26 cellular contexts compared by ENCODE assay signal in the genomic region with DNA sequence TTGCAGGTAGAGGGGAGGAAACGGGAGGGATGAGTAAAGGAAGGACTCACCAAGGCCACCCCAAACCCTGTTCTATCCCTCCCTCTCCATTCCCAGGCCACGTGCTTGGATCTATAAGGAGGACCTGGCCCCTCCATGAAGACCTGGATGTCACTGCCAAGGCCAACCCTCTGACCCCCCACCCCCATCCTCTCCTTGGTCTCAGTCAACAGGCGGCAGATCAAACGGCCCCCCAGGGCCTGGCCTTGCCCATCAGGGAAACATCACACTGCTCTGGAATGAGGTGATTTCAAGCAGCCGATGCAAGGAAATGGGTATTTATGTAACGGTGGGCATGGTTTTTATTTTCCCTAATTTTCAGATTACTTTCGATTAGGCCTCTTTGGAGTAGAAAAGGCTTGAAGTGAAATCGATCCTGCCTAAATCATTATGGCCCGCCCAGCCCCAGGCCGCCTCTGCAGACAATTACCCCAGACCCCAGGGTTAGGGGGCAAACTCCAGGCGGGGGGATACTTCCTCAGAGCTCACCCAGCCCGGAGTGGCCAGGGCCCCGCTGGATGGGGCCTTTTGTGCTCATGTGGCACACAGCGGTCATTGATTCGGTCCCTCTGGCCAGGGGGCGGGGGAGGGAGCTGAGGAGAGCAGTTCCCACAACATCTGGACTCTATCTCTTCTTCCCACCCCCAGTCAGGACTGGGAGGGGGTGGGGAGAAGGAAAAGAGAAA.
DNase-seq lines count a peak whose midpoint lies in the region; FAIRE-seq and TF ChIP-seq lines count a peak whose summit lies in the region.
"Had no signal": no experiment of that assay in that cellular context is flagged by ENCODE, and none has a peak within 500 bp of the region (broad histone marks: within the 10 kb centered on the region; RNA-seq: fewer than 3 reads in every experiment).

No MANE protein-coding gene starts in this region.

- H4K8ac ChIP-seq in H9 (replicated peaks; ENCODE audit: insufficient read length, low read depth, low read length): no peak overlapping the region

- DNase-seq in D341Med (ENCODE audit: low spot score): peak; percentile 9
- DNase-seq in H9: peak; percentile 15
- no peak for DNase-seq in neural crest cell (ENCODE audit: low read depth, low spot score)
- no peak for DNase-seq in stomach
- no peak for DNase-seq in RCC 7860 (ENCODE audit: low spot score)
- DNase-seq in cerebellar nuclear complex (lab: John Stamatoyannopoulos, UW): no peak
- DNase-seq in uterus: no peak
- DNase-seq: AML-193; CD4-positive, alpha-beta T cell; HFFc6; MM.1S; NCI-H2029; NCI-H446 treated with DMSO at 0.1 percent for 48 hours; NCI-H526; NCI-H82; NK-92 treated with Interleukin-12 subunit alpha and Interleukin-12 subunit beta, amount 100 ng/mL, for 24 hours; PC-3; Right ventricle myocardium superior had no signal

- H3K18ac ChIP-seq in H9 (ENCODE audit: insufficient read length, low read depth, low read length): no peak overlapping the region

- H2BK12ac ChIP-seq in H9 (ENCODE audit: insufficient read length, low read depth, low read length): no peak overlapping the region

- no peaks in the 10 kb centered on the region for H3K9me3 ChIP-seq in H9 (ENCODE audit: control insufficient read depth, low read depth, low read length)
- H3K9me3 ChIP-seq in stomach: peaks cover 0 to 28% (median 5%) of the 10 kb centered on the region in 4 donors
- peaks cover 0 to 4% of the 10 kb centered on the region in 2 donors for H3K9me3 ChIP-seq in uterus
- H3K9me3 ChIP-seq: A549, HAP-1, SJSA1 had no signal

- no CpG with 5 or more reads among the region's 16 CpGs for WGBS in H9 (ENCODE audit: extremely low coverage, insufficient read length, low lambda C conversion rate)
- 66 to 87% (median 82%) methylated on average over 14 to 16 of the region's 16 CpGs for WGBS in stomach, 5 donors

- no peak overlapping the region for H4K5ac ChIP-seq in H9 (ENCODE audit: insufficient read length, low read depth, low read length)

- H3K36me3 Mint-ChIP-seq in H9 (ENCODE audit: insufficient read depth in 1 of 3, low read depth in 3 of 3) (peaks cover 0 to 16% (median 7%) of the 10 kb centered on the region in 3 experiments; a peak in 5 of 7 replicates), neural crest cell (ENCODE audit: low read depth) (peaks cover under 1% of the 10 kb centered on the region)
- H3K36me3 Mint-ChIP-seq: IgD-negative memory B cell had no signal

- H3K79me1 ChIP-seq in H9 (ENCODE audit: insufficient read depth, low read depth, low read length, poor library complexity, severe bottlenecking): no peaks in the 10 kb centered on the region

- FAIRE-seq in RCC 7860 (lab: Jason Lieb, UNC): no peak
- FAIRE-seq: A549 had no signal

- H2BK20ac ChIP-seq in H9 (ENCODE audit: low read depth, low read length, poor library complexity, severe bottlenecking): no peak overlapping the region

- no peak for TF ChIP-seq CTCF in H9 (conservative IDR thresholded peaks at IDR 0.05)
- no peak for TF ChIP-seq CTCF in neural crest cell (conservative IDR thresholded peaks at IDR 0.05)
- TF ChIP-seq CTCF in stomach (IDR thresholded peaks at IDR 0.05): no peak
- no peak for TF ChIP-seq CTCF in uterus (IDR thresholded peaks at IDR 0.05)

- peaks cover 15 to 29% of the 10 kb centered on the region in 2 experiments for H3K9me3 Mint-ChIP-seq in H9
- H3K9me3 Mint-ChIP-seq in neural crest cell: no peaks in the 10 kb centered on the region

- no peak for TF ChIP-seq EP300 in stomach (IDR thresholded peaks at IDR 0.05)

- H3K4me3 ChIP-seq in stomach (no peak overlapping the region), uterus (no peak overlapping the region)
- H3K4me3 ChIP-seq: A549; BLaER1 treated with 17β-estradiol and CSF1 and Interleukin-3, amounts not matched to agents 10 nM and 100 nM; GM23338; HAP-1; SJSA1 had no signal

- H3K9ac ChIP-seq in H9 (ENCODE audit: extremely low read depth, insufficient read length, low read length): no peak overlapping the region
- H3K9ac ChIP-seq: BLaER1 treated with 17β-estradiol and CSF1 and Interleukin-3, amounts not matched to agents 10 nM and 100 nM; KMS-11 had no signal

- H2BK120ac ChIP-seq in H9 (ENCODE audit: low read depth, low read length, poor library complexity, severe bottlenecking): no peak overlapping the region

- intact Hi-C loops in stomach (cut with DNase I; ENCODE audit: low total_unique reads): no loop called here
- intact Hi-C loops in uterus (cut with DNase I; ENCODE audit: low total_unique reads): no loop called here

- H3K27me3 Mint-ChIP-seq in H9 (ENCODE audit: low read depth) (peaks cover 4% of the 10 kb centered on the region), neural crest cell (ENCODE audit: low read depth) (no peaks in the 10 kb centered on the region)
- H3K27me3 Mint-ChIP-seq: IgD-negative memory B cell had no signal

- no peak overlapping the region for H3K4me3 Mint-ChIP-seq in H9
- no peak overlapping the region for H3K4me3 Mint-ChIP-seq in neural crest cell
- H3K4me3 Mint-ChIP-seq: CD4-positive, alpha-beta T cell; GM23338; HFFc6 had no signal

- no peak overlapping the region for H3K4ac ChIP-seq in H9 (ENCODE audit: low read depth, low read length)

- no peaks in the 10 kb centered on the region for H3K4me1 Mint-ChIP-seq in H9
- H3K4me1 Mint-ChIP-seq in neural crest cell: no peaks in the 10 kb centered on the region
- H3K4me1 Mint-ChIP-seq: GM23338 had no signal

- H3K56ac ChIP-seq in H9 (ENCODE audit: insufficient read length, low read depth, low read length): no peak overlapping the region

- H2AFZ ChIP-seq in H9 (ENCODE audit: low read length): no peak overlapping the region
- H2AFZ ChIP-seq: GM23338 had no signal

- no peak overlapping the region for H3T11ph ChIP-seq in H9 (ENCODE audit: low read length)

- no peak overlapping the region for H2AK5ac ChIP-seq in H9 (ENCODE audit: insufficient read length, low read length)

- no peaks in the 10 kb centered on the region for H3K79me2 ChIP-seq in H9 (ENCODE audit: insufficient read depth, low read length)

- H3K27ac ChIP-seq in H9 (ENCODE audit: insufficient read length, low read depth, low read length) (no peak overlapping the region), stomach (peak overlapping the region in 3 of 5 donors; percentile 3 to 81 (median 33)), uterus (no peak overlapping the region)
- H3K27ac ChIP-seq: A549; BLaER1 treated with 17β-estradiol and CSF1 and Interleukin-3, amounts not matched to agents 10 nM and 100 nM; HL-60; KMS-11; SJSA1 had no signal

- H3K23me2 ChIP-seq in H9 (ENCODE audit: insufficient read length, low read depth, low read length, poor library complexity, severe bottlenecking): no peaks in the 10 kb centered on the region

- H2BK15ac ChIP-seq in H9 (ENCODE audit: low read depth, low read length): no peak overlapping the region

- H3K23ac ChIP-seq in H9 (ENCODE audit: insufficient read length, low read depth, low read length): no peak overlapping the region

- H4K91ac ChIP-seq in H9 (ENCODE audit: insufficient read length, low read depth, low read length): no peak overlapping the region

- no peak for TF ChIP-seq POLR2A in stomach (IDR thresholded peaks at IDR 0.05)
- TF ChIP-seq POLR2A in uterus (IDR thresholded peaks at IDR 0.05): no peak

- H3K4me2 ChIP-seq in H9 (ENCODE audit: insufficient read depth, insufficient read length, low read length): no peak overlapping the region
- H3K4me2 ChIP-seq: A549; BLaER1 treated with 17β-estradiol and CSF1 and Interleukin-3, amounts not matched to agents 10 nM and 100 nM; GM23338; KMS-11 had no signal

- H3K36me3 ChIP-seq in stomach: no peaks in the 10 kb centered on the region
- no peaks in the 10 kb centered on the region for H3K36me3 ChIP-seq in uterus
- H3K36me3 ChIP-seq: BLaER1 treated with 17β-estradiol and CSF1 and Interleukin-3, amounts not matched to agents 10 nM and 100 nM; HAP-1; SJSA1 had no signal

- H3K27ac Mint-ChIP-seq in H9 (no peak overlapping the region), neural crest cell (ENCODE audit: unreplicated experiment) (peak overlapping the region; percentile 67)
- H3K27ac Mint-ChIP-seq: CD4-positive, alpha-beta T cell; GM23338; HFFc6; IgD-negative memory B cell had no signal

- no peak overlapping the region for H2BK5ac ChIP-seq in H9 (ENCODE audit: insufficient read length, low read length)

- no peaks in the 10 kb centered on the region for H4K20me1 ChIP-seq in H9 (ENCODE audit: control insufficient read depth, insufficient read depth, insufficient read length)
- H4K20me1 ChIP-seq: BLaER1 treated with 17β-estradiol and CSF1 and Interleukin-3, amounts not matched to agents 10 nM and 100 nM had no signal

- H3K4me1 ChIP-seq in H9 (ENCODE audit: insufficient read depth, low read length): no peaks in the 10 kb centered on the region
- H3K4me1 ChIP-seq in stomach: peaks cover 0 to 14% (median 0%) of the 10 kb centered on the region in 4 donors
- no peaks in the 10 kb centered on the region for H3K4me1 ChIP-seq in uterus
- H3K4me1 ChIP-seq: A549, HAP-1, SJSA1 had no signal

- no peak overlapping the region for H3K14ac ChIP-seq in H9 (ENCODE audit: insufficient read depth, low read length)

- H3K27me3 ChIP-seq in H9 (ENCODE audit: insufficient read depth, low read length): no peaks in the 10 kb centered on the region
- H3K27me3 ChIP-seq in stomach: no peaks in the 10 kb centered on the region
- no peaks in the 10 kb centered on the region for H3K27me3 ChIP-seq in uterus
- H3K27me3 ChIP-seq: BLaER1 treated with 17β-estradiol and CSF1 and Interleukin-3, amounts not matched to agents 10 nM and 100 nM; SJSA1 had no signal

Comparison
In these comparisons a context has a peak if more than half of its experiments do, and no peak if none do; other contexts are left out.
1. DNase-seq: peak in D341Med (single experiment) and H9 (single experiment); none in neural crest cell (single experiment), stomach (single experiment), RCC 7860 (single experiment), cerebellar nuclear complex (0 of 2) and uterus (0 of 2).
2. H3K27ac ChIP-seq: peak in stomach (3 of 5); none in H9 (single experiment) and uterus (0 of 2).